Comparison of ENCODE assay signal across 14 cellular contexts in genomic region chr6:108667984-108668383, GRCh38.
A peak's percentile ranks its signal among the peaks of the same experiment; 100 is the strongest.
DNase-seq lines count a peak whose midpoint lies in the region; TF ChIP-seq lines count a peak whose summit lies in the region.
"Had no signal": no experiment of that assay in that cellular context is flagged by ENCODE, and none has a peak within 500 bp of the region (broad histone marks: within the 10 kb centered on the region; RNA-seq: fewer than 3 reads in every experiment).

No MANE protein-coding gene starts in this region.

- H3K36me3 Mint-ChIP-seq in endodermal cell (ENCODE audit: low read depth) (peaks cover 24% of the 10 kb centered on the region), Calu3 (ENCODE audit: insufficient read depth, unreplicated experiment) (peaks cover 13% of the 10 kb centered on the region)

- H3K9ac ChIP-seq in Karpas-422 (ENCODE audit: low read length) = no peak overlapping the region
- H3K9ac ChIP-seq in endodermal cell (ENCODE audit: extremely low read depth, low read length, poor library complexity, severe bottlenecking) = no peak overlapping the region
- H3K9ac ChIP-seq in skeletal muscle tissue (ENCODE audit: low read depth in 1 of 3, low read length in 3 of 3) = no peak overlapping the region

- H3K4me1 Mint-ChIP-seq in endodermal cell (peaks cover 21% of the 10 kb centered on the region), Calu3 (ENCODE audit: low read depth, unreplicated experiment) (peaks cover 9% of the 10 kb centered on the region)

- H3K4me3 ChIP-seq in Karpas-422 (ENCODE audit: low read length) = no peak overlapping the region
- no peak overlapping the region for H3K4me3 ChIP-seq in endodermal cell (ENCODE audit: low read length)
- H3K4me3 ChIP-seq in skeletal muscle tissue (ENCODE audit: low read length in 3 of 3) = peak overlapping the region in 1 of 3 donors; percentile 5
- H3K4me3 ChIP-seq: lung, suprapubic skin had no signal

- CTCF ChIA-PET in Calu3 (lab: Charles Lee) = no interaction called here

- no peaks in the 10 kb centered on the region for H3K9me2 ChIP-seq in Karpas-422 (replicated peaks; ENCODE audit: insufficient read depth, low read length)

- H3K36me3 ChIP-seq in Karpas-422 (ENCODE audit: insufficient read depth, low read length) = no peaks in the 10 kb centered on the region
- peaks cover 11% of the 10 kb centered on the region for H3K36me3 ChIP-seq in endodermal cell (ENCODE audit: control insufficient read depth, insufficient read depth, low read length)
- peaks cover 6 to 17% (median 11%) of the 10 kb centered on the region in 3 donors for H3K36me3 ChIP-seq in skeletal muscle tissue (ENCODE audit: control insufficient read depth in 3 of 3, insufficient read depth in 3 of 3, low read length in 3 of 3)

- H3K9me3 ChIP-seq in Karpas-422 (ENCODE audit: low read length) (no peaks in the 10 kb centered on the region), endodermal cell (ENCODE audit: control insufficient read depth, low read length) (no peaks in the 10 kb centered on the region), skeletal muscle tissue (ENCODE audit: control insufficient read depth in 3 of 3, low read length in 3 of 3) (no peaks in the 10 kb centered on the region)
- H3K9me3 ChIP-seq: suprapubic skin had no signal

- no peaks in the 10 kb centered on the region for H3K9me3 Mint-ChIP-seq in endodermal cell
- no peaks in the 10 kb centered on the region for H3K9me3 Mint-ChIP-seq in Calu3 (ENCODE audit: low read depth, unreplicated experiment)
- H3K9me3 Mint-ChIP-seq: activated CD4-positive, alpha-beta memory T cell treated with anti-CD3 and anti-CD28 coated beads for 36 hours; CD4-positive, alpha-beta memory T cell had no signal

- H3K4me1 ChIP-seq in Karpas-422 (ENCODE audit: low read length) (no peaks in the 10 kb centered on the region), endodermal cell (ENCODE audit: control insufficient read depth, insufficient read depth, low read length) (no peaks in the 10 kb centered on the region), skeletal muscle tissue (ENCODE audit: control insufficient read depth in 3 of 3, insufficient read depth in 3 of 3, low read length in 3 of 3) (peaks cover 47 to 62% (median 56%) of the 10 kb centered on the region in 3 donors)

- peaks cover 44% of the 10 kb centered on the region for H4K20me1 ChIP-seq in Karpas-422 (ENCODE audit: insufficient read depth, low read depth, low read length)

- no peak overlapping the region for H3K27ac Mint-ChIP-seq in endodermal cell
- H3K27ac Mint-ChIP-seq in Calu3 (ENCODE audit: unreplicated experiment) = no peak overlapping the region

- H3K4me3 Mint-ChIP-seq in endodermal cell (no peak overlapping the region), Calu3 (ENCODE audit: low read depth, unreplicated experiment) (no peak overlapping the region)
- H3K4me3 Mint-ChIP-seq: activated CD4-positive, alpha-beta memory T cell treated with anti-CD3 and anti-CD28 coated beads for 36 hours had no signal

- 65 to 76% methylated on average over 4 to 6 of the region's 6 CpGs for WGBS in endodermal cell (ENCODE audit: insufficient coverage in 1 of 2, insufficient read length in 1 of 2), 2 experiments

- H3K4me2 ChIP-seq in Karpas-422 (ENCODE audit: low read depth, low read length, poor library complexity, severe bottlenecking) = no peak overlapping the region

- intact Hi-C loops in Calu3 (cut with micrococcal nuclease; ENCODE audit: unreplicated experiment) = no loop called here

- peak; percentile 27 for DNase-seq in Karpas-422
- no peak for DNase-seq in endodermal cell
- peak; percentile 88 for DNase-seq in left kidney (ENCODE audit: low read depth, low spot score)
- DNase-seq in ecto neural progenitor cell (ENCODE audit: low spot score) = no peak
- DNase-seq in NCI-H1436 treated with DMSO at 0.1 percent for 48 hours (lab: John Stamatoyannopoulos, UW) = no peak
- DNase-seq in NCI-H1436 (lab: John Stamatoyannopoulos, UW) = no peak
- DNase-seq in Calu3 = no peak
- DNase-seq: activated CD4-positive, alpha-beta memory T cell treated with anti-CD3 and anti-CD28 coated beads for 36 hours; activated naive CD4-positive, alpha-beta T cell; CD4-positive, alpha-beta memory T cell; NCI-H2171 treated with DMSO at 0.1 percent for 48 hours had no signal

- H3K27me3 Mint-ChIP-seq in endodermal cell (ENCODE audit: insufficient read depth) = no peaks in the 10 kb centered on the region
- no peaks in the 10 kb centered on the region for H3K27me3 Mint-ChIP-seq in Calu3 (ENCODE audit: unreplicated experiment)
- H3K27me3 Mint-ChIP-seq: activated CD4-positive, alpha-beta memory T cell treated with anti-CD3 and anti-CD28 coated beads for 36 hours; CD4-positive, alpha-beta memory T cell had no signal

- no peaks in the 10 kb centered on the region for H3K79me2 ChIP-seq in Karpas-422 (ENCODE audit: low read length)

- H3K27ac ChIP-seq in Karpas-422 (ENCODE audit: low read length) = no peak overlapping the region
- peak overlapping the region; percentile 29 for H3K27ac ChIP-seq in endodermal cell (ENCODE audit: low read depth, low read length)
- peak overlapping the region; percentile 4 for H3K27ac ChIP-seq in skeletal muscle tissue (ENCODE audit: low read depth, low read length)
- H3K27ac ChIP-seq: suprapubic skin had no signal

- TF ChIP-seq CTCF in endodermal cell (conservative IDR thresholded peaks at IDR 0.05) (no peak), Calu3 (IDR thresholded peaks at IDR 0.05; ENCODE audit: unreplicated experiment) (no peak)

- no peak overlapping the region for H2AFZ ChIP-seq in Karpas-422 (ENCODE audit: low read length)

- no TSS peak for BruUV-seq in Calu3 (replicated peaks; lab: Mats Ljungman, UMichigan)

- H3K27me3 ChIP-seq in Karpas-422 (ENCODE audit: low read length) (no peaks in the 10 kb centered on the region), endodermal cell (ENCODE audit: control insufficient read depth, insufficient read depth, low read length, poor library complexity, severe bottlenecking) (no peaks in the 10 kb centered on the region), skeletal muscle tissue (ENCODE audit: control insufficient read depth in 3 of 3, insufficient read depth in 3 of 3, low read length in 3 of 3) (no peaks in the 10 kb centered on the region)
- H3K27me3 ChIP-seq: suprapubic skin had no signal

Comparison
In these comparisons a context has a peak if more than half of its experiments do, and no peak if none do; other contexts are left out.
1. DNase-seq: peak in Karpas-422 (single experiment) and left kidney (single experiment); none in endodermal cell (single experiment), ecto neural progenitor cell (single experiment), NCI-H1436 treated with DMSO at 0.1 percent for 48 hours (single experiment), NCI-H1436 (single experiment) and Calu3 (single experiment).